ENCODE assay signal across 8 cellular contexts in genomic region chr15:89971592-89971997, GRCh38. TPM values are rescaled to one million over a fixed set of nuclear protein-coding genes. Genes with fewer than 3 reads are reported as not detected.
DNase-seq lines count a peak whose midpoint lies in the region; ATAC-seq and TF ChIP-seq lines count a peak whose summit lies in the region.

No MANE protein-coding gene starts in this region.

- H3K4me2 ChIP-seq in PC-3 (ENCODE audit: low read length) = no peak overlapping the region

- H4K20me1 ChIP-seq in PC-3 (ENCODE audit: low read length) = no peaks in the 10 kb centered on the region

- peak; percentile 79 for TF ChIP-seq CTCF in PC-3 (conservative IDR thresholded peaks at IDR 0.05; ENCODE audit: low read depth, low read length)

- no peaks in the 10 kb centered on the region for H3K9me3 ChIP-seq in PC-3 (ENCODE audit: low read length)

- DNase-seq in AML-193 (lab: John Stamatoyannopoulos, UW) (peak; percentile 26 to 51), PC-3 (peak; percentile 79), Right ventricle myocardium superior (peak; percentile 57), putamen (ENCODE audit: low spot score) (peak; percentile 40), NOMO-1 treated with DMSO at 0.1 percent for 48 hours (lab: John Stamatoyannopoulos, UW; ENCODE audit: unreplicated experiment) (no peak)
- DNase-seq in activated T-helper 9 cell treated with anti-CD3 and anti-CD28 coated beads, Interleukin-2, amount 50 U/mL, for 16 hours (ENCODE audit: low read depth) = peak; percentile 23

- POLR2A ChIA-PET in PC-3 (lab: Charles Lee; ENCODE audit: unreplicated experiment) = no interaction called here

- no peaks in the 10 kb centered on the region for H3K79me2 ChIP-seq in PC-3 (ENCODE audit: low read length)

- BruUV-seq in PC-3 (replicated peaks; lab: Mats Ljungman, UMichigan) = no TSS peak

- no peaks in the 10 kb centered on the region for H3K27me3 ChIP-seq in PC-3 (ENCODE audit: low read length)

- ATAC-seq in GM18519 (IDR thresholded peaks at IDR 0.05; ENCODE audit: low FRiP score, unreplicated experiment) (peak; percentile 88), HG03097 (IDR thresholded peaks at IDR 0.05; ENCODE audit: low FRiP score, unreplicated experiment) (peak; percentile 59), PC-3 (peak; percentile 97), Right ventricle myocardium superior (ENCODE audit: poor library complexity) (peak; percentile 84)

- peak overlapping the region; percentile 34; the same call in 1 of the 2 replicates for H2AFZ ChIP-seq in PC-3 (ENCODE audit: low read length)

- no peak overlapping the region for H3K9ac ChIP-seq in PC-3 (ENCODE audit: low read length)

- CTCF ChIA-PET in PC-3 (lab: Charles Lee) = interaction anchor here (0.6 to 1.7 kb wide), 4 partner anchors 31 to 100 kb away, joined by 3 to 6 read pairs (median 4); no protein-coding TSS in a partner anchor

- H3K36me3 ChIP-seq in PC-3 (ENCODE audit: low read depth, low read length) = no peaks in the 10 kb centered on the region; the same call in 1 of the 2 replicates

- intact Hi-C loops in PC-3 (cut with micrococcal nuclease) (loop anchor here (1.0 kb wide), 1 partner anchor 73 kb away; no protein-coding TSS in a partner anchor), Right ventricle myocardium superior (cut with DNase I) (no loop called here)

- no peaks in the 10 kb centered on the region for H3F3A ChIP-seq in PC-3 (ENCODE audit: low read length, unreplicated experiment)

- no peak overlapping the region for H3K27ac ChIP-seq in PC-3 (ENCODE audit: low read length)

- no peaks in the 10 kb centered on the region for H3K4me1 ChIP-seq in PC-3 (ENCODE audit: insufficient read depth, low read length)

- H3K9me2 ChIP-seq in PC-3 (replicated peaks; ENCODE audit: low read length) = no peaks in the 10 kb centered on the region

- H3K4me3 ChIP-seq in PC-3 (ENCODE audit: low read length) = no peak overlapping the region

RNA-seq across cellular contexts. Expression of gene ZNF710, which starts 29.5 kb away (rescaled TPM):
- total RNA-seq in PC-3 (2014; rRNA removed) = 12.9 and 21.2 TPM in 2 replicates
- 4.9 TPM for total RNA-seq in Right ventricle myocardium superior

RNA-seq across cellular contexts. Expression of gene ARPIN, which starts 58.8 kb away (rescaled TPM):
- 4.5 and 8.0 TPM in 2 replicates for total RNA-seq in PC-3 (2014; rRNA removed)
- total RNA-seq in Right ventricle myocardium superior = 10.6 TPM
